28 cellular contexts compared by ENCODE assay signal in genomic region chr3:143731776-143732175, GRCh38.
DNase-seq lines count a peak whose midpoint lies in the region; ATAC-seq, FAIRE-seq and TF ChIP-seq lines count a peak whose summit lies in the region.
"Had no signal": no experiment of that assay in that cellular context is flagged by ENCODE, and none has a peak within 500 bp of the region (broad histone marks: within the 10 kb centered on the region; RNA-seq: fewer than 3 reads in every experiment).

No MANE protein-coding gene starts in this region.

- H3K27me3 Mint-ChIP-seq in activated CD4-positive, alpha-beta T cell treated with anti-CD3 and anti-CD28 coated beads for 36 hours, result no peaks in the 10 kb centered on the region
- H3K27me3 Mint-ChIP-seq: activated naive CD8-positive, alpha-beta T cell treated with anti-CD3 and anti-CD28 coated beads, Interleukin-2, amount 10 ng/mL, durations not matched to agents 7 days and 5 days; CD8-positive, alpha-beta memory T cell; central memory CD8-positive, alpha-beta T cell had no signal

- no peaks in the 10 kb centered on the region for H3K4me1 ChIP-seq in HepG2 (ENCODE audit: insufficient read depth, low read length)
- H3K4me1 ChIP-seq: upper lobe of left lung had no signal

- no peak overlapping the region for H3K4me3 Mint-ChIP-seq in activated CD4-positive, alpha-beta T cell treated with anti-CD3 and anti-CD28 coated beads for 36 hours
- H3K4me3 Mint-ChIP-seq: activated naive CD8-positive, alpha-beta T cell treated with anti-CD3 and anti-CD28 coated beads, Interleukin-2, amount 10 ng/mL, durations not matched to agents 7 days and 5 days; CD8-positive, alpha-beta memory T cell; central memory CD8-positive, alpha-beta T cell had no signal

- no peak for TF ChIP-seq RAD21 in HepG2 (CRISPR knock-in tag; IDR thresholded peaks at IDR 0.05)

- H2AFZ ChIP-seq in HepG2 (ENCODE audit: low read length), result no peak overlapping the region

- in situ Hi-C loops in HepG2 (cut with HindIII; ENCODE audit: extremely low pct_ligation_motif_present, low pct_unique_long_range_greater_than_20kb), result no loop called here

- no peaks in the 10 kb centered on the region for H4K20me1 ChIP-seq in HepG2 (ENCODE audit: insufficient read depth, low read length)

- H3K4me3 ChIP-seq in HepG2 (replicated peaks in 1 of 3; ENCODE audit: insufficient read depth in 1 of 3, low read depth in 2 of 3, low read length in 3 of 3), result no peak overlapping the region
- H3K4me3 ChIP-seq: upper lobe of left lung had no signal

- ATAC-seq in HG02884 (IDR thresholded peaks at IDR 0.05; ENCODE audit: unreplicated experiment) (no peak), HepG2 (no peak)
- no peak for ATAC-seq in activated CD4-positive, alpha-beta T cell treated with anti-CD3 and anti-CD28 coated beads for 36 hours
- ATAC-seq: left colon, Right ventricle myocardium inferior had no signal

- intact Hi-C loops in posterior vena cava (cut with DNase I), result no loop called here
- intact Hi-C loops in activated CD4-positive, alpha-beta T cell treated with anti-CD3 and anti-CD28 coated beads for 36 hours (cut with DNase I, micrococcal nuclease), result no loop called here
- intact Hi-C loops in HepG2 (cut with micrococcal nuclease; ENCODE audit: unreplicated experiment), result no loop called here

- H3K27me3 ChIP-seq in HepG2 (ENCODE audit: control insufficient read depth in 1 of 2, insufficient read depth in 2 of 2, low read length in 2 of 2), result no peaks in the 10 kb centered on the region
- H3K27me3 ChIP-seq: neutrophil, upper lobe of left lung had no signal

- H3K4me1 Mint-ChIP-seq in activated CD4-positive, alpha-beta T cell treated with anti-CD3 and anti-CD28 coated beads for 36 hours, result no peaks in the 10 kb centered on the region

- no TSS peak for BruUV-seq in HepG2 (replicated peaks; lab: Mats Ljungman, UMichigan)

- H3K9me3 ChIP-seq in HepG2 (ENCODE audit: low read length), result no peaks in the 10 kb centered on the region
- H3K9me3 ChIP-seq: neutrophil, upper lobe of left lung had no signal

- no peaks in the 10 kb centered on the region for H3K79me2 ChIP-seq in HepG2 (ENCODE audit: insufficient read depth, low read length)

- no peak for FAIRE-seq in HepG2 (lab: Jason Lieb, UNC)
- FAIRE-seq: A204.1, GM12892, H54 had no signal

- H3K9me3 Mint-ChIP-seq in activated CD4-positive, alpha-beta T cell treated with anti-CD3 and anti-CD28 coated beads for 36 hours (ENCODE audit: low read depth), result no peaks in the 10 kb centered on the region
- H3K9me3 Mint-ChIP-seq: activated naive CD8-positive, alpha-beta T cell treated with anti-CD3 and anti-CD28 coated beads, Interleukin-2, amount 10 ng/mL, durations not matched to agents 7 days and 5 days; activated T-helper 2 cell treated with anti-CD3 and anti-CD28 coated beads, Interferon-gamma antibody, Interleukin-2, Interleukin-4, amounts not matched to agents 10 μg/mL and 5 μg/mL and 100 μg/mL, durations not matched to agents 14 hours and 24 hours and 36 hours; central memory CD8-positive, alpha-beta T cell had no signal

- no peaks in the 10 kb centered on the region for H3K36me3 ChIP-seq in HepG2 (replicated peaks in 1 of 2; ENCODE audit: control insufficient read depth in 1 of 2, insufficient read depth in 2 of 2, low read length in 2 of 2)
- H3K36me3 ChIP-seq: neutrophil, upper lobe of left lung had no signal

- POLR2A ChIA-PET in activated CD4-positive, alpha-beta T cell treated with anti-CD3 and anti-CD28 coated beads for 36 hours (lab: Charles Lee), result no interaction called here
- POLR2A ChIA-PET in HepG2 (lab: Yijun Ruan, JAX), result no interaction called here

- no peak for TF ChIP-seq POLR2A in HepG2 (IDR thresholded peaks at IDR 0.05; ENCODE audit: insufficient read depth in 1 of 2, low read depth in 2 of 2, low read length in 2 of 2)

- no peak for TF ChIP-seq CTCF in HepG2 (CRISPR knock-in tag; IDR thresholded peaks at IDR 0.05)

- H3K36me3 Mint-ChIP-seq in activated CD4-positive, alpha-beta T cell treated with anti-CD3 and anti-CD28 coated beads for 36 hours (ENCODE audit: low read depth), result no peaks in the 10 kb centered on the region
- H3K36me3 Mint-ChIP-seq: activated naive CD8-positive, alpha-beta T cell treated with anti-CD3 and anti-CD28 coated beads, Interleukin-2, amount 10 ng/mL, durations not matched to agents 7 days and 5 days had no signal

- no peak for TF ChIP-seq EP300 in HepG2 (IDR thresholded peaks at IDR 0.05; ENCODE audit: low read depth in 2 of 2, low read length in 2 of 2)
- no peak for TF ChIP-seq EP300 in HepG2 (CRISPR knock-in tag; IDR thresholded peaks at IDR 0.05; ENCODE audit: borderline replicate concordance)

- peak; percentile 69 for DNase-seq in NCI-H82 (lab: John Stamatoyannopoulos, UW)
- DNase-seq in NCI-H82 treated with DMSO at 0.1 percent for 48 hours (lab: John Stamatoyannopoulos, UW; ENCODE audit: unreplicated experiment), result no peak
- peak; percentile 95 for DNase-seq in NCI-H2171 treated with DMSO at 0.1 percent for 48 hours (lab: John Stamatoyannopoulos, UW)
- peak; percentile 76 to 80 for DNase-seq in cerebellar nuclear complex (lab: John Stamatoyannopoulos, UW)
- DNase-seq in posterior vena cava (ENCODE audit: low spot score), result no peak
- no peak for DNase-seq in activated CD4-positive, alpha-beta T cell treated with anti-CD3 and anti-CD28 coated beads for 36 hours
- DNase-seq in HepG2 (ENCODE audit: low spot score), result no peak
- DNase-seq: activated CD4-positive, alpha-beta T cell treated with anti-CD3 and anti-CD28 coated beads, Interleukin-2, amount 50 U/mL, for 48 hours; activated CD4-positive, CD25-positive, alpha-beta regulatory T cell; activated CD8-positive, alpha-beta memory T cell treated with anti-CD3 and anti-CD28 coated beads, Interleukin-2, amount 50 U/mL, for 48 hours; activated naive CD8-positive, alpha-beta T cell treated with anti-CD3 and anti-CD28 coated beads, Interleukin-2, amount 10 ng/mL, durations not matched to agents 7 days and 5 days; AML-193; CD8-positive, alpha-beta memory T cell; left colon; mesenchymal stem cell; NCI-H1092 treated with DMSO at 0.1 percent for 48 hours; NCI-H2081 treated with DMSO at 0.1 percent for 48 hours; NCI-H748 treated with DMSO at 0.1 percent for 48 hours; OCI-M1; upper lobe of left lung had no signal

- no peak overlapping the region for H3K4me2 ChIP-seq in HepG2 (ENCODE audit: low read depth, low read length)

- H3K9ac ChIP-seq in HepG2 (ENCODE audit: insufficient read depth, low read depth, low read length), result no peak overlapping the region

- CTCF ChIA-PET in activated CD4-positive, alpha-beta T cell treated with anti-CD3 and anti-CD28 coated beads for 36 hours (lab: Charles Lee), result no interaction called here
- CTCF ChIA-PET in HepG2 (lab: Yijun Ruan, JAX; ENCODE audit: low intra/inter-chr PET ratio, low total read pairs), result no interaction called here

- WGBS in HepG2 (ENCODE audit: low lambda C conversion rate), result 6% methylated on average over 2 of the region's 2 CpGs

- H3K27ac ChIP-seq in HepG2 (ENCODE audit: extremely low read length, insufficient read depth, low read length), result no peak overlapping the region
- H3K27ac ChIP-seq: neutrophil, upper lobe of left lung had no signal

- no peak overlapping the region for H3K27ac Mint-ChIP-seq in activated CD4-positive, alpha-beta T cell treated with anti-CD3 and anti-CD28 coated beads for 36 hours
- H3K27ac Mint-ChIP-seq: activated naive CD8-positive, alpha-beta T cell treated with anti-CD3 and anti-CD28 coated beads, Interleukin-2, amount 10 ng/mL, durations not matched to agents 7 days and 5 days; activated T-helper 2 cell treated with anti-CD3 and anti-CD28 coated beads, Interferon-gamma antibody, Interleukin-2, Interleukin-4, amounts not matched to agents 10 μg/mL and 5 μg/mL and 100 μg/mL, durations not matched to agents 14 hours and 24 hours and 36 hours had no signal

TF ChIP-seq in HepG2, 621 proteins besides CTCF, POLR2A, EP300 and RAD21 (continues in another document):
- TF ChIP-seq ZNF710 (CRISPR knock-in tag; IDR thresholded peaks at IDR 0.05; ENCODE audit: borderline replicate concordance) (no peak), MXD3 (CRISPR knock-in tag; IDR thresholded peaks at IDR 0.05) (no peak), KLF6 (CRISPR knock-in tag; IDR thresholded peaks at IDR 0.05) (no peak), ZBTB26 (CRISPR knock-in tag; IDR thresholded peaks at IDR 0.05; ENCODE audit: borderline replicate concordance) (no peak), RELA (CRISPR knock-in tag; IDR thresholded peaks at IDR 0.05) (no peak), ZNF580 (CRISPR knock-in tag; IDR thresholded peaks at IDR 0.05; ENCODE audit: borderline replicate concordance, low read depth) (no peak)

Comparison
In these comparisons a context has a peak if more than half of its experiments do, and no peak if none do; other contexts are left out.
1. DNase-seq: peak in NCI-H82 (single experiment), NCI-H2171 treated with DMSO at 0.1 percent for 48 hours (single experiment) and cerebellar nuclear complex (2 of 2); none in NCI-H82 treated with DMSO at 0.1 percent for 48 hours (single experiment), posterior vena cava (single experiment), activated CD4-positive, alpha-beta T cell treated with anti-CD3 and anti-CD28 coated beads for 36 hours (single experiment) and HepG2 (single experiment).